ENCODE assay signal across 8 cellular contexts in the genomic region with DNA sequence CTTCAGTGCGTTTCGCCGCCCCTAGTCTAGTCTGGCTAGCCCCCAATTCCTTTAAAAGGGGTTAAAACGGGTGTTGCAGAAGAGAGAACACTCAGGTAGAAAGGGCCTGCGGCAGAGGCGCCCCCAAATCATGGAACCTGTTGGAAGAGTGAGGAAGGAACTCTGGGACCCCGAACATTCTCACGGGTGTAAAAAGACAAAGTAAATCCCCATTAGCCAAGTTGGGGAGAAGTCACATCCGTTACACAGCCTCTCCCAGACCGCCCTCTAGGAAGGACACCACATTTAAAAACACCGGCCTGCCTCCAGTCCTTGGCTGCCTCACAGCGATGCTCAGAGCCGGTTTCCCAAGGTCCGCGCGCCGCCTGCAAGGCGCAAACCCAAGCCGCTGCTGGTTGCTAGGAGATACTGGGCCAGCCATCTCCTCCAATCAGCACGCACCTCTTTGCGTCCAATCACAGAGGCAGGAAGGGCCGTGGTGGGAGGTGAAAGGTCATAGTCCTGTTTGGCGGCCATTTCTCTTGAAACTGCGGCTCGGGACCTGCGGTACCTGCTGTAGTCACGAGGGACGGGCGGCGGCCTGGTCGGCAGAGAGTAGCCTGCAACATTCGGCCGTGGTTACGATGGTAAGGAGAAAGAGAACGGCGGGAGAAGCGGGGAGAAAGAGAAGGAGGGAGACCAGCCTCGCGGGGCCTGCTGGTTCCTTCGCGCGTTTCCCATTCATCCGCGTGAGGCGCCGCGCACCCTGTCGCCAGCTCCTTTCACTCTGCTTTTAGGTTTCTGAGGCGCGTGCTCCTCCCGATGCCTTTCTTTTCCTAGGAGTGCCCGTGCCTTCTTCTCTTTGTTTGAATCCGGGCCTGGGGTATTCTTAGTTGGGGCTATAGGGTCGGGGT. TPM values are rescaled to one million over a fixed set of nuclear protein-coding genes. Genes with fewer than 3 reads are reported as not detected.
DNase-seq lines count a peak whose midpoint lies in the region; ATAC-seq and TF ChIP-seq lines count a peak whose summit lies in the region.

TSS of gene SNRPF (plus strand) at position 502 of the 893 bp plus-strand sequence. CDS start at position 624, 122 bp downstream.

- peak; percentile 94 to 98 for DNase-seq in NCI-H187 (lab: John Stamatoyannopoulos, UW)
- peak; percentile 74 to 94 (median 88) for DNase-seq in T-helper 2 cell
- peak; percentile 46 to 96 (median 92) for DNase-seq in anterior cingulate cortex (lab: John Stamatoyannopoulos, UW)
- DNase-seq in right atrium auricular region (ENCODE audit: low spot score): peak; percentile 99
- peak; percentile 92 to 96 for DNase-seq in psoas muscle
- peak; percentile 96 for DNase-seq in uterus

- H3K4me3 ChIP-seq in right atrium auricular region: peak within 1 kb of the TSS; percentile 74 to 81
- H3K4me3 ChIP-seq in psoas muscle: peak within 1 kb of the TSS; percentile 74
- peak within 1 kb of the TSS; percentile 74 for H3K4me3 ChIP-seq in uterus

- H3K4me1 ChIP-seq in right atrium auricular region: peaks cover 0 to 23% of the 10 kb centered on the region in 2 donors
- peaks cover 10% of the 10 kb centered on the region for H3K4me1 ChIP-seq in psoas muscle
- no peaks in the 10 kb centered on the region for H3K4me1 ChIP-seq in uterus

- ATAC-seq in GM18502 (IDR thresholded peaks at IDR 0.05; ENCODE audit: poor library complexity, unreplicated experiment): peak; percentile 99
- ATAC-seq in HG02943 (IDR thresholded peaks at IDR 0.05; ENCODE audit: low read depth, unreplicated experiment): peak; percentile 99
- peak; percentile 100 for ATAC-seq in psoas muscle

- H3K27ac ChIP-seq in right atrium auricular region: peak within 1 kb of the TSS; percentile 70 to 82
- peak within 1 kb of the TSS; percentile 75 for H3K27ac ChIP-seq in psoas muscle
- H3K27ac ChIP-seq in uterus: peak within 1 kb of the TSS; percentile 76 to 80

- TF ChIP-seq CTCF in right atrium auricular region (IDR thresholded peaks at IDR 0.05) (peak in 1 of 2 donors; percentile 43), psoas muscle (IDR thresholded peaks at IDR 0.05) (no peak), uterus (IDR thresholded peaks at IDR 0.05) (peak in 3 of 4 experiments; percentile 3 to 15 (median 9))

- H3K36me3 ChIP-seq in right atrium auricular region: peaks cover 24% of the 10 kb centered on the region
- peaks cover 6 to 27% of the 10 kb centered on the region in 2 donors for H3K36me3 ChIP-seq in psoas muscle (ENCODE audit: insufficient read depth in 1 of 2, low read depth in 1 of 2)
- H3K36me3 ChIP-seq in uterus: no peaks in the 10 kb centered on the region

- intact Hi-C loops in psoas muscle (cut with DNase I) (loop anchor here in 1 of 2 donors (10.0 kb wide), 1 partner anchor 546 kb away; the partner anchor contains the start of gene CDK17), uterus (cut with DNase I; ENCODE audit: low total_unique reads) (no loop called here)

- H3K27me3 ChIP-seq in right atrium auricular region: no peaks in the 10 kb centered on the region
- H3K27me3 ChIP-seq in psoas muscle (ENCODE audit: insufficient read depth in 3 of 3, low read length in 2 of 3): no peaks in the 10 kb centered on the region
- no peaks in the 10 kb centered on the region for H3K27me3 ChIP-seq in uterus

- H3K9me3 ChIP-seq in right atrium auricular region (no peaks in the 10 kb centered on the region), psoas muscle (no peaks in the 10 kb centered on the region), uterus (no peaks in the 10 kb centered on the region)

- 1% methylated on average over 52 to 54 of the region's 54 CpGs for WGBS in psoas muscle, 3 donors

- no peak for TF ChIP-seq POLR2A in uterus (IDR thresholded peaks at IDR 0.05)

RNA-seq across cellular contexts. Expression of gene SNRPF, which starts in this region (rescaled TPM):
- total RNA-seq in right atrium auricular region (1 to 10 TPM; 1.9 to 3.4 TPM), psoas muscle (10 to 100 TPM in 3 of 4 donors, 1 to 10 TPM in 1; 8.8 to 13.7 (median 11.3) TPM), uterus (10 to 100 TPM in 3 of 4 donors, under 1 TPM in 1; 0.26 to 23.1 (median 16.1) TPM)
- 10 to 100 TPM; 16.3 to 40.8 (median 24.2) TPM for polyA plus RNA-seq in psoas muscle

Comparison
In these comparisons a context has a peak if more than half of its experiments do, and no peak if none do; other contexts are left out.
1. Peak in every context shown above with its lines: DNase-seq, ATAC-seq, H3K4me3 ChIP-seq and H3K27ac ChIP-seq.